In the genomic region with DNA sequence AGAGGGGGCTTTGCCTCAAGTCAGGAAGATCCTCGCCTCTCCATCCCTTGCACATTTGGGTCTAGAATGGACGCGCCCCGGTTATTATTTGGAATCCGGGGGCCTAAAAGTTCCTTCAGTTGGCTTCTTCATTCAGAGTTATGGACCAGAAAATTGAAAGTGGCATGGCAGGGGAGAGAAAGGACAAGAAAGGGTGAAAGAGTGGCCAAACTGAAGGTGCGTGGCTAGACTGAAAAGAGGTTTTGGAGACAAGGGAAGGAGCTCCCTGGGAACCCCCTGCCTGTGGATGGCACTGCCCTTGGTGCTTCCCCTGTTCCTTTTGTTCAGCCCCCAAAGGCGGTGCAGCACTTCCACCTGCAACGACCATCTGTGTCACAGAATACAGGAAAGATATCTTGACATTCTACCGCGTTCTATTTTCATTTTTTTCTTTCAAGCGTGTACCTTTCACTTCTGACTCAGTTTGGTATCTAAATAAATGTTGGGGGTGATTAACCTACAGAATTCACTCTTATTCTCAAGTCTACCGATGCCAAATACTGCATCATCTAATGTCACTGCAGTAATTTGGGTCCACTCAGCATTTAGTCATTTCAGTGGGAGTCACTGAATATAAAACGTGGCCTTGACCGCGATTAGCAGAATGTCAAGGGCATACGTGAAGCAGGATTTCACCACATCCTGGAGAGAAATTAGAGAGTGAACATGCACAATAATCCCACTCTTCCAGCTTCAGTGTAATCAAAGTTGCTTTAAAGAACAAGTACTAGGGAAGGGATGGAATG, we compare ENCODE assay signal across 8 cellular contexts.
DNase-seq lines count a peak whose midpoint lies in the region; ATAC-seq and TF ChIP-seq lines count a peak whose summit lies in the region.

No MANE protein-coding gene starts in this region.

- peaks cover 13% of the 10 kb centered on the region for H3K27me3 Mint-ChIP-seq in activated CD8-positive, alpha-beta T cell treated with anti-CD3 and anti-CD28 coated beads for 36 hours

- peak overlapping the region; percentile 67 to 70 (median 68) for H3K27ac ChIP-seq in gastrocnemius medialis

- CTCF ChIA-PET in AG04449 (lab: Yijun Ruan, JAX), result interaction anchor here (1.0 kb wide), 1 partner anchor 52 kb away, joined by 4 read pairs; no protein-coding TSS in a partner anchor
- CTCF ChIA-PET in activated CD8-positive, alpha-beta T cell treated with anti-CD3 and anti-CD28 coated beads for 36 hours (lab: Charles Lee), result interaction anchor here (1.0 kb wide), 1 partner anchor 162 kb away, joined by 4 read pairs; no protein-coding TSS in a partner anchor

- ATAC-seq in HG03045 (IDR thresholded peaks at IDR 0.05; ENCODE audit: unreplicated experiment) (peak; percentile 5), gastrocnemius medialis (no peak), HG02938 (IDR thresholded peaks at IDR 0.05; ENCODE audit: unreplicated experiment) (no peak), GM21576 (IDR thresholded peaks at IDR 0.05; ENCODE audit: unreplicated experiment) (no peak)
- ATAC-seq in activated CD8-positive, alpha-beta T cell treated with anti-CD3 and anti-CD28 coated beads for 36 hours, result peak; percentile 69

- intact Hi-C loops in activated CD8-positive, alpha-beta T cell treated with anti-CD3 and anti-CD28 coated beads for 36 hours (cut with micrococcal nuclease), result loop anchor here (5.0 kb wide), 1 partner anchor 163 kb away; no protein-coding TSS in a partner anchor
- intact Hi-C loops in gastrocnemius medialis (cut with DNase I; ENCODE audit: low total_unique reads), result no loop called here

- H3K36me3 ChIP-seq in gastrocnemius medialis, result no peaks in the 10 kb centered on the region

- POLR2A ChIA-PET in AG04449 (lab: Yijun Ruan, JAX), result no interaction called here
- POLR2A ChIA-PET in activated CD8-positive, alpha-beta T cell treated with anti-CD3 and anti-CD28 coated beads for 36 hours (lab: Charles Lee), result no interaction called here

- peak overlapping the region; percentile 71 for H3K4me3 Mint-ChIP-seq in activated CD8-positive, alpha-beta T cell treated with anti-CD3 and anti-CD28 coated beads for 36 hours

- H3K27me3 ChIP-seq in gastrocnemius medialis, result no peaks in the 10 kb centered on the region

- H3K27ac Mint-ChIP-seq in activated CD8-positive, alpha-beta T cell treated with anti-CD3 and anti-CD28 coated beads for 36 hours, result peak overlapping the region; percentile 76

- DNase-seq in AG04449 (ENCODE audit: low read depth, low spot score), result no peak
- peak; percentile 62 for DNase-seq in activated CD8-positive, alpha-beta T cell treated with anti-CD3 and anti-CD28 coated beads for 36 hours
- peak; percentile 12 for DNase-seq in fibroblast of peridontal ligament (ENCODE audit: extremely low read depth)
- no peak for DNase-seq in gastrocnemius medialis
- no peak for DNase-seq in epidermal melanocyte (ENCODE audit: insufficient read length, low spot score)

- peaks cover 30 to 38% of the 10 kb centered on the region in 2 donors for H3K4me1 ChIP-seq in gastrocnemius medialis

- H3K9me3 Mint-ChIP-seq in activated CD8-positive, alpha-beta T cell treated with anti-CD3 and anti-CD28 coated beads for 36 hours, result no peaks in the 10 kb centered on the region

- TF ChIP-seq CTCF in AG04449 (IDR thresholded peaks at IDR 0.05; ENCODE audit: insufficient read depth, low read length, missing control alignments), result no peak
- TF ChIP-seq CTCF in activated CD8-positive, alpha-beta T cell treated with anti-CD3 and anti-CD28 coated beads for 36 hours (IDR thresholded peaks at IDR 0.05), result no peak
- no peak for TF ChIP-seq CTCF in gastrocnemius medialis (IDR thresholded peaks at IDR 0.05 in 4 of 5, conservative IDR thresholded peaks at IDR 0.05 in 1 of 5)

- H3K4me3 ChIP-seq in AG04449 (ENCODE audit: low read depth, low read length) (peak overlapping the region; percentile 74), gastrocnemius medialis (peak overlapping the region; percentile 51 to 74 (median 63))

- TF ChIP-seq POLR2A in gastrocnemius medialis (IDR thresholded peaks at IDR 0.05), result no peak

- H3K36me3 Mint-ChIP-seq in activated CD8-positive, alpha-beta T cell treated with anti-CD3 and anti-CD28 coated beads for 36 hours (ENCODE audit: low read depth), result no peaks in the 10 kb centered on the region

- H3K4me1 Mint-ChIP-seq in activated CD8-positive, alpha-beta T cell treated with anti-CD3 and anti-CD28 coated beads for 36 hours (ENCODE audit: low read depth), result peaks cover 31% of the 10 kb centered on the region

- no peaks in the 10 kb centered on the region for H3K9me3 ChIP-seq in gastrocnemius medialis

- in situ Hi-C loops in gastrocnemius medialis (cut with MboI; ENCODE audit: low sequenced_read_pairs in 4 of 4), result no loop called here

Comparison
In these comparisons a context has a peak if more than half of its experiments do, and no peak if none do; other contexts are left out.
1. DNase-seq: peak in activated CD8-positive, alpha-beta T cell treated with anti-CD3 and anti-CD28 coated beads for 36 hours (single experiment) and fibroblast of peridontal ligament (single experiment); none in AG04449 (single experiment), gastrocnemius medialis (0 of 2) and epidermal melanocyte (single experiment).
2. ATAC-seq: peak in HG03045 (single experiment) and activated CD8-positive, alpha-beta T cell treated with anti-CD3 and anti-CD28 coated beads for 36 hours (single experiment); none in gastrocnemius medialis (0 of 2), HG02938 (single experiment) and GM21576 (single experiment).